In the genomic region with DNA sequence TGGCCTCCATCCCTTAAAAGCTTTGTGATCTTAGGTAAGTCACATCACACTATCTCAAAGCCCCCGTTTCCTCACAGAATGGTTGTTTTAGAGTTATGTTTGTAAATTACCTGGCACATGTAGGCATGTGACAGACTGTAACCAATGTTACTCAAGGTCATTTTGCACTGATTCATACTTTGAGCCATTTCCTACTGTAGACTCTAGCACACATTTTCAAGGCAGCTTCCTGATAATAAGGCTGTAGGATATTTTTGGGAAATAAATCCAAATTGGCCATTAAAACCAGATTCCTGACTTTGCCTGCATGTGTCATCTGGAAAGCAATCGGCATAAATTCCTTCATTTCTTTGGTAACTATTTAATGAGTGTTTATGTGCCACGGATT, we compare ENCODE assay signal across 2 cellular contexts.
A peak's percentile ranks its signal among the peaks of the same experiment; 100 is the strongest.
TF ChIP-seq lines count a peak whose summit lies in the region.

No MANE protein-coding gene starts in this region.

TF ChIP-seq in A549, 52 proteins besides CTCF, POLR2A, EP300 and RAD21 (continued from another document):
- TF ChIP-seq, protein P1, sequence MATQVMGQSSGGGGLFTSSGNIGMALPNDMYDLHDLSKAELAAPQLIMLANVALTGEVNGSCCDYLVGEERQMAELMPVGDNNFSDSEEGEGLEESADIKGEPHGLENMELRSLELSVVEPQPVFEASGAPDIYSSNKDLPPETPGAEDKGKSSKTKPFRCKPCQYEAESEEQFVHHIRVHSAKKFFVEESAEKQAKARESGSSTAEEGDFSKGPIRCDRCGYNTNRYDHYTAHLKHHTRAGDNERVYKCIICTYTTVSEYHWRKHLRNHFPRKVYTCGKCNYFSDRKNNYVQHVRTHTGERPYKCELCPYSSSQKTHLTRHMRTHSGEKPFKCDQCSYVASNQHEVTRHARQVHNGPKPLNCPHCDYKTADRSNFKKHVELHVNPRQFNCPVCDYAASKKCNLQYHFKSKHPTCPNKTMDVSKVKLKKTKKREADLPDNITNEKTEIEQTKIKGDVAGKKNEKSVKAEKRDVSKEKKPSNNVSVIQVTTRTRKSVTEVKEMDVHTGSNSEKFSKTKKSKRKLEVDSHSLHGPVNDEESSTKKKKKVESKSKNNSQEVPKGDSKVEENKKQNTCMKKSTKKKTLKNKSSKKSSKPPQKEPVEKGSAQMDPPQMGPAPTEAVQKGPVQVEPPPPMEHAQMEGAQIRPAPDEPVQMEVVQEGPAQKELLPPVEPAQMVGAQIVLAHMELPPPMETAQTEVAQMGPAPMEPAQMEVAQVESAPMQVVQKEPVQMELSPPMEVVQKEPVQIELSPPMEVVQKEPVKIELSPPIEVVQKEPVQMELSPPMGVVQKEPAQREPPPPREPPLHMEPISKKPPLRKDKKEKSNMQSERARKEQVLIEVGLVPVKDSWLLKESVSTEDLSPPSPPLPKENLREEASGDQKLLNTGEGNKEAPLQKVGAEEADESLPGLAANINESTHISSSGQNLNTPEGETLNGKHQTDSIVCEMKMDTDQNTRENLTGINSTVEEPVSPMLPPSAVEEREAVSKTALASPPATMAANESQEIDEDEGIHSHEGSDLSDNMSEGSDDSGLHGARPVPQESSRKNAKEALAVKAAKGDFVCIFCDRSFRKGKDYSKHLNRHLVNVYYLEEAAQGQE (IDR thresholded peaks at IDR 0.05): no peak
- TF ChIP-seq NPAS2 (CRISPR knock-in tag; IDR thresholded peaks at IDR 0.05; ENCODE audit: borderline replicate concordance): no peak
- TF ChIP-seq HOXB13 (CRISPR knock-in tag; IDR thresholded peaks at IDR 0.05; ENCODE audit: low read depth): 0 out of 2 replicates have a peak, but pooled peaks have one; percentile 10
- no peak for TF ChIP-seq NFE2L2 (conservative IDR thresholded peaks at IDR 0.05; ENCODE audit: low read length)

TF ChIP-seq in GM23338, 12 proteins besides CTCF, POLR2A, EP300 and RAD21 (continued from another document):
- TF ChIP-seq, protein P2, sequence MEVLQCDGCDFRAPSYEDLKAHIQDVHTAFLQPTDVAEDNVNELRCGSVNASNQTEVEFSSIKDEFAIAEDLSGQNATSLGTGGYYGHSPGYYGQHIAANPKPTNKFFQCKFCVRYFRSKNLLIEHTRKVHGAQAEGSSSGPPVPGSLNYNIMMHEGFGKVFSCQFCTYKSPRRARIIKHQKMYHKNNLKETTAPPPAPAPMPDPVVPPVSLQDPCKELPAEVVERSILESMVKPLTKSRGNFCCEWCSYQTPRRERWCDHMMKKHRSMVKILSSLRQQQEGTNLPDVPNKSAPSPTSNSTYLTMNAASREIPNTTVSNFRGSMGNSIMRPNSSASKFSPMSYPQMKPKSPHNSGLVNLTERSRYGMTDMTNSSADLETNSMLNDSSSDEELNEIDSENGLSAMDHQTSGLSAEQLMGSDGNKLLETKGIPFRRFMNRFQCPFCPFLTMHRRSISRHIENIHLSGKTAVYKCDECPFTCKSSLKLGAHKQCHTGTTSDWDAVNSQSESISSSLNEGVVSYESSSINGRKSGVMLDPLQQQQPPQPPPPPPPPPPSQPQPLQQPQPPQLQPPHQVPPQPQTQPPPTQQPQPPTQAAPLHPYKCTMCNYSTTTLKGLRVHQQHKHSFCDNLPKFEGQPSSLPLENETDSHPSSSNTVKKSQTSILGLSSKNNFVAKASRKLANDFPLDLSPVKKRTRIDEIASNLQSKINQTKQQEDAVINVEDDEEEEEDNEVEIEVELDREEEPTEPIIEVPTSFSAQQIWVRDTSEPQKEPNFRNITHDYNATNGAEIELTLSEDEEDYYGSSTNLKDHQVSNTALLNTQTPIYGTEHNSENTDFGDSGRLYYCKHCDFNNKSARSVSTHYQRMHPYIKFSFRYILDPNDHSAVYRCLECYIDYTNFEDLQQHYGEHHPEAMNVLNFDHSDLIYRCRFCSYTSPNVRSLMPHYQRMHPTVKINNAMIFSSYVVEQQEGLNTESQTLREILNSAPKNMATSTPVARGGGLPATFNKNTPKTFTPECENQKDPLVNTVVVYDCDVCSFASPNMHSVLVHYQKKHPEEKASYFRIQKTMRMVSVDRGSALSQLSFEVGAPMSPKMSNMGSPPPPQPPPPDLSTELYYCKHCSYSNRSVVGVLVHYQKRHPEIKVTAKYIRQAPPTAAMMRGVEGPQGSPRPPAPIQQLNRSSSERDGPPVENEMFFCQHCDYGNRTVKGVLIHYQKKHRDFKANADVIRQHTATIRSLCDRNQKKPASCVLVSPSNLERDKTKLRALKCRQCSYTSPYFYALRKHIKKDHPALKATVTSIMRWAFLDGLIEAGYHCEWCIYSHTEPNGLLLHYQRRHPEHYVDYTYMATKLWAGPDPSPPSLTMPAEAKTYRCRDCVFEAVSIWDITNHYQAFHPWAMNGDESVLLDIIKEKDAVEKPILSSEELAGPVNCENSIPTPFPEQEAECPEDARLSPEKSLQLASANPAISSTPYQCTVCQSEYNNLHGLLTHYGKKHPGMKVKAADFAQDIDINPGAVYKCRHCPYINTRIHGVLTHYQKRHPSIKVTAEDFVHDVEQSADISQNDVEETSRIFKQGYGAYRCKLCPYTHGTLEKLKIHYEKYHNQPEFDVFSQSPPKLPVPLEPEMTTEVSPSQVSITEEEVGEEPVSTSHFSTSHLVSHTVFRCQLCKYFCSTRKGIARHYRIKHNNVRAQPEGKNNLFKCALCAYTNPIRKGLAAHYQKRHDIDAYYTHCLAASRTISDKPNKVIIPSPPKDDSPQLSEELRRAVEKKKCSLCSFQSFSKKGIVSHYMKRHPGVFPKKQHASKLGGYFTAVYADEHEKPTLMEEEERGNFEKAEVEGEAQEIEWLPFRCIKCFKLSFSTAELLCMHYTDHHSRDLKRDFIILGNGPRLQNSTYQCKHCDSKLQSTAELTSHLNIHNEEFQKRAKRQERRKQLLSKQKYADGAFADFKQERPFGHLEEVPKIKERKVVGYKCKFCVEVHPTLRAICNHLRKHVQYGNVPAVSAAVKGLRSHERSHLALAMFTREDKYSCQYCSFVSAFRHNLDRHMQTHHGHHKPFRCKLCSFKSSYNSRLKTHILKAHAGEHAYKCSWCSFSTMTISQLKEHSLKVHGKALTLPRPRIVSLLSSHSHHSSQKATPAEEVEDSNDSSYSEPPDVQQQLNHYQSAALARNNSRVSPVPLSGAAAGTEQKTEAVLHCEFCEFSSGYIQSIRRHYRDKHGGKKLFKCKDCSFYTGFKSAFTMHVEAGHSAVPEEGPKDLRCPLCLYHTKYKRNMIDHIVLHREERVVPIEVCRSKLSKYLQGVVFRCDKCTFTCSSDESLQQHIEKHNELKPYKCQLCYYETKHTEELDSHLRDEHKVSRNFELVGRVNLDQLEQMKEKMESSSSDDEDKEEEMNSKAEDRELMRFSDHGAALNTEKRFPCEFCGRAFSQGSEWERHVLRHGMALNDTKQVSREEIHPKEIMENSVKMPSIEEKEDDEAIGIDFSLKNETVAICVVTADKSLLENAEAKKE (CRISPR knock-in tag; IDR thresholded peaks at IDR 0.05): no peak
- TF ChIP-seq ZNF331 (CRISPR knock-in tag; IDR thresholded peaks at IDR 0.05; ENCODE audit: low read depth): no peak
